Comparison of ENCODE assay signal across 19 cellular contexts in genomic region chr11:19327280-19327679, GRCh38.
A peak's percentile ranks its signal among the peaks of the same experiment; 100 is the strongest.
DNase-seq lines count a peak whose midpoint lies in the region; ATAC-seq, FAIRE-seq and TF ChIP-seq lines count a peak whose summit lies in the region.
"Had no signal": no experiment of that assay in that cellular context is flagged by ENCODE, and none has a peak within 500 bp of the region (broad histone marks: within the 10 kb centered on the region; RNA-seq: fewer than 3 reads in every experiment).

No MANE protein-coding gene starts in this region.

- no peak for TF ChIP-seq POLR2A in body of pancreas (IDR thresholded peaks at IDR 0.05)

- H3K4me1 ChIP-seq in BLaER1 (peaks cover 56% of the 10 kb centered on the region), KMS-11 (ENCODE audit: low read depth, poor library complexity, severe bottlenecking) (peaks cover 62% of the 10 kb centered on the region), foreskin keratinocyte (no peaks in the 10 kb centered on the region), body of pancreas (no peaks in the 10 kb centered on the region)
- H3K4me1 ChIP-seq: A549, HAP-1 had no signal

- H3K36me3 ChIP-seq in BLaER1, result no peaks in the 10 kb centered on the region
- H3K36me3 ChIP-seq in KMS-11 (ENCODE audit: insufficient read depth), result no peaks in the 10 kb centered on the region
- no peaks in the 10 kb centered on the region for H3K36me3 ChIP-seq in body of pancreas (replicated peaks in 1 of 2; ENCODE audit: insufficient read depth in 1 of 2, low read depth in 2 of 2)
- H3K36me3 ChIP-seq: HAP-1 had no signal

- no peaks in the 10 kb centered on the region for H3K79me2 ChIP-seq in KMS-11 (ENCODE audit: insufficient read depth, low read depth)

- H3K4me3 ChIP-seq in BLaER1, result no peak overlapping the region
- H3K4me3 ChIP-seq in KMS-11 (IDR thresholded peaks at IDR 0.05; ENCODE audit: insufficient read depth, low read depth, low read length), result no peak overlapping the region
- no peak overlapping the region for H3K4me3 ChIP-seq in body of pancreas
- H3K4me3 ChIP-seq: A549, GM23248, HAP-1 had no signal

- H3K4me2 ChIP-seq in BLaER1, result peak overlapping the region; percentile 2; the same call in 1 of the 2 replicates
- H3K4me2 ChIP-seq in KMS-11, result peak overlapping the region; percentile 1; the same call in 1 of the 2 replicates
- H3K4me2 ChIP-seq: A549 had no signal

- 76 to 82% methylated on average over 3 of the region's 3 CpGs for WGBS in body of pancreas, 2 donors

- H4K20me1 ChIP-seq in BLaER1 (no peaks in the 10 kb centered on the region), KMS-11 (ENCODE audit: insufficient read depth) (no peaks in the 10 kb centered on the region)

- intact Hi-C loops in body of pancreas (cut with DNase I), result loop anchor here (5.0 kb wide), 1 partner anchor 225 kb away; no protein-coding TSS in a partner anchor

- no peak for DNase-seq in GM19239 (ENCODE audit: insufficient read length, low spot score)
- DNase-seq in foreskin keratinocyte, result no peak
- DNase-seq in body of pancreas, result no peak
- no peak for DNase-seq in urothelium cell line (ENCODE audit: low spot score)
- DNase-seq: AML-193; Calu3; CD8-positive, alpha-beta T cell; DMS79 treated with DMSO at 0.1 percent for 48 hours; GF-D8; GM23248; KG1 had no signal

- no peaks in the 10 kb centered on the region for H3K9me3 ChIP-seq in BLaER1
- H3K9me3 ChIP-seq in body of pancreas, result no peaks in the 10 kb centered on the region
- H3K9me3 ChIP-seq: A549, HAP-1 had no signal

- H3K27ac ChIP-seq in BLaER1, result no peak overlapping the region
- H3K27ac ChIP-seq in KMS-11, result no peak overlapping the region
- no peak overlapping the region for H3K27ac ChIP-seq in foreskin keratinocyte
- H3K27ac ChIP-seq in body of pancreas, result no peak overlapping the region
- H3K27ac ChIP-seq: 22Rv1, A549, GM23248 had no signal

- no peak overlapping the region for H3K9ac ChIP-seq in BLaER1
- no peak overlapping the region for H3K9ac ChIP-seq in KMS-11
- H3K9ac ChIP-seq: GM23248 had no signal

- FAIRE-seq in GM19239 (lab: Jason Lieb, UNC), result peak; percentile 37
- no peak for FAIRE-seq in urothelium cell line (lab: Jason Lieb, UNC)
- FAIRE-seq: A549, GM12892, GM18507 had no signal

- H2AFZ ChIP-seq in KMS-11 (ENCODE audit: low read depth), result no peak overlapping the region
- H2AFZ ChIP-seq: GM23248 had no signal

- TF ChIP-seq CTCF in KMS-11 (conservative IDR thresholded peaks at IDR 0.05; ENCODE audit: low read depth, low read length) (no peak), foreskin keratinocyte (conservative IDR thresholded peaks at IDR 0.05) (no peak), body of pancreas (IDR thresholded peaks at IDR 0.05) (no peak)

- ATAC-seq in foreskin keratinocyte, result peak; percentile 26
- no peak for ATAC-seq in HG03280 (IDR thresholded peaks at IDR 0.05; ENCODE audit: unreplicated experiment)
- ATAC-seq in body of pancreas, result no peak
- ATAC-seq: CD8-positive, alpha-beta T cell had no signal

- H3K27me3 ChIP-seq in BLaER1, result no peaks in the 10 kb centered on the region
- H3K27me3 ChIP-seq in KMS-11 (ENCODE audit: insufficient read depth, low read depth), result no peaks in the 10 kb centered on the region
- H3K27me3 ChIP-seq in foreskin keratinocyte, result peaks cover 48% of the 10 kb centered on the region
- no peaks in the 10 kb centered on the region for H3K27me3 ChIP-seq in body of pancreas
